Comparison of ENCODE assay signal across 1 cellular context in genomic region chr1:198156745-198157240, GRCh38.
TF ChIP-seq lines count a peak whose summit lies in the region.

TSS of gene NEK7 (plus strand) at chr1:198156998. CDS start at chr1:198232581, 75,583 bp downstream.

TF ChIP-seq in HepG2, 621 proteins besides CTCF, POLR2A, EP300 and RAD21 (continued from another document and continues in another):
- TF ChIP-seq HMGXB3 (CRISPR knock-in tag; IDR thresholded peaks at IDR 0.05; ENCODE audit: borderline replicate concordance) (peak; percentile 13; the same call in 1 of the 2 replicates), POGZ (CRISPR knock-in tag; IDR thresholded peaks at IDR 0.05) (peak; percentile 73; the same call in 1 of the 2 replicates), SALL1 (CRISPR knock-in tag; IDR thresholded peaks at IDR 0.05) (peak; percentile 65; the same call in 1 of the 2 replicates), ZNF777 (CRISPR knock-in tag; IDR thresholded peaks at IDR 0.05) (peak; percentile 78), ELF3 (CRISPR knock-in tag; IDR thresholded peaks at IDR 0.05) (peak; percentile 65), ZNF567 (CRISPR knock-in tag; IDR thresholded peaks at IDR 0.05; ENCODE audit: borderline replicate concordance) (0 out of 2 replicates have a peak, but pooled peaks have one; percentile 53), IKZF1 (IDR thresholded peaks at IDR 0.05) (no peak), ZNF784 (CRISPR knock-in tag; IDR thresholded peaks at IDR 0.05; ENCODE audit: borderline replicate concordance) (peak; percentile 77), KLF6 (CRISPR knock-in tag; IDR thresholded peaks at IDR 0.05) (peak; percentile 49; the same call in 1 of the 2 replicates), PPARG (CRISPR knock-in tag; conservative IDR thresholded peaks at IDR 0.05) (no peak), NR2C2 (CRISPR knock-in tag; IDR thresholded peaks at IDR 0.05; ENCODE audit: borderline replicate concordance) (0 out of 2 replicates have a peak, but pooled peaks have one; percentile 6), IRF1 (CRISPR knock-in tag; IDR thresholded peaks at IDR 0.05; ENCODE audit: low read depth) (no peak), ZNF572 (CRISPR knock-in tag; IDR thresholded peaks at IDR 0.05) (0 out of 2 replicates have a peak, but pooled peaks have one; percentile 37), KDM5A (IDR thresholded peaks at IDR 0.05; ENCODE audit: borderline replicate concordance, low read length) (0 out of 2 replicates have a peak, but pooled peaks have one; percentile 2), NR0B2 (CRISPR knock-in tag; IDR thresholded peaks at IDR 0.05) (peak; percentile 24; the same call in 1 of the 2 replicates), FOXA1 (IDR thresholded peaks at IDR 0.05) (no peak), FOXA1 (CRISPR knock-in tag; IDR thresholded peaks at IDR 0.05) (peak; percentile 98), ZNF878 (CRISPR knock-in tag; IDR thresholded peaks at IDR 0.05) (peak; percentile 74), PHF8 (CRISPR knock-in tag; IDR thresholded peaks at IDR 0.05) (peak; percentile 74), ZNF792 (CRISPR knock-in tag; IDR thresholded peaks at IDR 0.05) (0 out of 2 replicates have a peak, but pooled peaks have one; percentile 13), RXRB (CRISPR knock-in tag; IDR thresholded peaks at IDR 0.05; ENCODE audit: borderline replicate concordance) (no peak), SOX13 (IDR thresholded peaks at IDR 0.05) (no peak), SOX13 (CRISPR knock-in tag; conservative IDR thresholded peaks at IDR 0.05 in 1 of 2, IDR thresholded peaks at IDR 0.05 in 1 of 2) (peak in 1 of 2 experiments; percentile 52; a peak in 2 of 4 replicates), SRSF9 (IDR thresholded peaks at IDR 0.05; ENCODE audit: borderline replicate concordance, insufficient read depth, low read depth, low read length, poor library complexity, severe bottlenecking) (no peak), ARID3A (IDR thresholded peaks at IDR 0.05; ENCODE audit: low read depth, low read length) (no peak), ZNF354B (CRISPR knock-in tag; IDR thresholded peaks at IDR 0.05) (no peak), POLR2AphosphoS2 (IDR thresholded peaks at IDR 0.05; ENCODE audit: low read depth, low read length) (no peak), SMAD1 (CRISPR knock-in tag; IDR thresholded peaks at IDR 0.05; ENCODE audit: borderline replicate concordance, low read depth) (no peak), ZNF709 (CRISPR knock-in tag; IDR thresholded peaks at IDR 0.05) (peak; percentile 37; the same call in 1 of the 2 replicates), IRX3 (CRISPR knock-in tag; IDR thresholded peaks at IDR 0.05; ENCODE audit: borderline replicate concordance, low read depth) (0 out of 2 replicates have a peak, but pooled peaks have one; percentile 12), ZNF850 (CRISPR knock-in tag; conservative IDR thresholded peaks at IDR 0.05) (0 out of 2 replicates have a peak, but pooled peaks have one; percentile 64), NFRKB (IDR thresholded peaks at IDR 0.05) (no peak), ZBTB26 (CRISPR knock-in tag; IDR thresholded peaks at IDR 0.05; ENCODE audit: borderline replicate concordance) (0 out of 2 replicates have a peak, but pooled peaks have one; percentile 24), ZFP1 (CRISPR knock-in tag; IDR thresholded peaks at IDR 0.05) (0 out of 2 replicates have a peak, but pooled peaks have one; percentile 36), ZNF891 (CRISPR knock-in tag; IDR thresholded peaks at IDR 0.05) (0 out of 2 replicates have a peak, but pooled peaks have one; percentile 21), HOXA3 (CRISPR knock-in tag; IDR thresholded peaks at IDR 0.05) (peak; percentile 48; the same call in 1 of the 2 replicates), ATF3 (CRISPR knock-in tag; IDR thresholded peaks at IDR 0.05) (no peak), ZNF143 (CRISPR knock-in tag; IDR thresholded peaks at IDR 0.05) (peak; percentile 83), YY1 (IDR thresholded peaks at IDR 0.05; ENCODE audit: insufficient read depth, insufficient replicate concordance, low read depth, low read length) (peak; percentile 74), PRDM10 (CRISPR knock-in tag; IDR thresholded peaks at IDR 0.05; ENCODE audit: low read depth) (no peak), HDAC1 (CRISPR knock-in tag; IDR thresholded peaks at IDR 0.05) (peak; percentile 77), HNRNPL (IDR thresholded peaks at IDR 0.05; ENCODE audit: low read depth, low read length) (no peak), RBM22 (optimal IDR thresholded peaks at IDR 0.05; ENCODE audit: low read length) (no peak), MAX (IDR thresholded peaks at IDR 0.05) (peak; percentile 78), DDIT3 (CRISPR knock-in tag; IDR thresholded peaks at IDR 0.05) (no peak), ZNF326 (CRISPR knock-in tag; IDR thresholded peaks at IDR 0.05; ENCODE audit: borderline replicate concordance) (no peak), HOMEZ (CRISPR knock-in tag; IDR thresholded peaks at IDR 0.05; ENCODE audit: low read depth) (peak; percentile 55; the same call in 1 of the 2 replicates)
